In genomic region chr15:28125673-28126651, GRCh38 we compare ENCODE assay signal across 8 cellular contexts.
DNase-seq lines count a peak whose midpoint lies in the region; ATAC-seq and TF ChIP-seq lines count a peak whose summit lies in the region.

No MANE protein-coding gene starts in this region.

- peak; percentile 24 for TF ChIP-seq CTCF in HL-60 (IDR thresholded peaks at IDR 0.05; ENCODE audit: insufficient read depth, low read length)

- no peaks in the 10 kb centered on the region for H3K27me3 ChIP-seq in HL-60 (ENCODE audit: insufficient read depth, poor library complexity, severe bottlenecking)

- DNase-seq in DMS114 treated with DMSO at 0.1 percent for 48 hours (lab: John Stamatoyannopoulos, UW; ENCODE audit: unreplicated experiment) = peak; percentile 44
- peak; percentile 16 to 17 for DNase-seq in HL-60 (ENCODE audit: low read depth in 1 of 2, low spot score in 1 of 2)
- peak; percentile 50 for DNase-seq in RKO (ENCODE audit: low spot score)
- peak; percentile 81 for DNase-seq in fibroblast of peridontal ligament (ENCODE audit: extremely low read depth)
- peak; percentile 85 for DNase-seq in pons (ENCODE audit: low spot score)
- DNase-seq in T-helper 9 cell = no peak

- no peak for ATAC-seq in HG02610 (IDR thresholded peaks at IDR 0.05; ENCODE audit: unreplicated experiment)
- ATAC-seq in HG03571 (IDR thresholded peaks at IDR 0.05; ENCODE audit: unreplicated experiment) = no peak

- H3K4me3 ChIP-seq in HL-60 (replicated peaks; ENCODE audit: insufficient read depth, low read length) = no peak overlapping the region

- H3K27ac ChIP-seq in HL-60 (replicated peaks) = no peak overlapping the region
